Comparison of ENCODE assay signal across 13 cellular contexts in the genomic region with DNA sequence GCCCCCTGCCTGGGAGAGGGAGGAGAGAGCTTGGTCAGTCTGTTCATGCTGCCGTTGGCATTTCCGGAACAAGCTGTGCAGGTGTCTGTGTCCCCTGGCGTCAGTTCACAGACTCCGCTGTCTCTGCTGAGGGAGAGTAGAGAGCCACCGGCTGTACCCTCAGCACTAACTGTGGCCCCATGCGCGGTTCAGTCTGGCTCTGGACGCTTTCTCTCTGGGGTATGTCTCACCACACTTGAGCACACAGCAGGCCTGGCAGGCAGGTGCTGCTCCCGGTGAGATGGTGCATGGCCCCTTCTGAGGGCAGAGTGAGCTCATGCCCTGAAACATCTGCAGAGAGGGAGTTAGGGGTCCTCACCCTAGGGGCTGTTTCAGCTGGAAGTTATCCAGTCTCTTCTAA. TPM values are rescaled to one million over a fixed set of nuclear protein-coding genes. Genes with fewer than 3 reads are reported as not detected.
"Had no signal": no experiment of that assay in that cellular context is flagged by ENCODE, and none has a peak within 500 bp of the region (broad histone marks: within the 10 kb centered on the region; RNA-seq: fewer than 3 reads in every experiment).

No MANE protein-coding gene starts in this region.

- H3K36me3 Mint-ChIP-seq: activated naive CD8-positive, alpha-beta T cell treated with anti-CD3 and anti-CD28 coated beads, Interleukin-2, amount 10 ng/mL, durations not matched to agents 7 days and 5 days; mesothelial cell of epicardium; stimulated activated memory B cell treated with anti-CD40 and anti-IgM and Interleukin-4, amounts not matched to agents 10 μg/mL and 1 μg/mL and 100 μg/mL, for 72 hours had no signal

- H3K27ac Mint-ChIP-seq: activated CD4-positive, alpha-beta T cell treated with anti-CD3 and anti-CD28 coated beads, Interleukin-2, amount 10 ng/mL, durations not matched to agents 7 days and 5 days; activated naive CD8-positive, alpha-beta T cell treated with anti-CD3 and anti-CD28 coated beads, Interleukin-2, amount 10 ng/mL, durations not matched to agents 7 days and 5 days; immature natural killer cell; mesothelial cell of epicardium; stimulated activated memory B cell treated with anti-CD40 and anti-IgM and Interleukin-4, amounts not matched to agents 10 μg/mL and 1 μg/mL and 100 μg/mL, for 72 hours had no signal

- H3K4me1 ChIP-seq: foreskin keratinocyte, lower lobe of right lung, tibial artery, vagina had no signal

- H3K36me3 ChIP-seq: lower lobe of right lung, tibial artery, vagina had no signal

- H3K9me3 ChIP-seq: lower lobe of right lung, tibial artery, vagina had no signal

- H3K4me1 Mint-ChIP-seq: immature natural killer cell; mesothelial cell of epicardium; stimulated activated memory B cell treated with anti-CD40 and anti-IgM and Interleukin-4, amounts not matched to agents 10 μg/mL and 1 μg/mL and 100 μg/mL, for 72 hours had no signal

- H3K27me3 Mint-ChIP-seq: activated CD4-positive, alpha-beta T cell treated with anti-CD3 and anti-CD28 coated beads, Interleukin-2, amount 10 ng/mL, durations not matched to agents 7 days and 5 days; activated naive CD8-positive, alpha-beta T cell treated with anti-CD3 and anti-CD28 coated beads, Interleukin-2, amount 10 ng/mL, durations not matched to agents 7 days and 5 days had no signal

- ATAC-seq: foreskin keratinocyte; stimulated activated memory B cell treated with anti-CD40 and anti-IgM and Interleukin-4, amounts not matched to agents 10 μg/mL and 1 μg/mL and 100 μg/mL, for 72 hours had no signal

- H3K27me3 ChIP-seq: vagina had no signal

- H3K4me3 ChIP-seq: lower lobe of right lung, tibial artery, vagina had no signal

- H3K4me3 Mint-ChIP-seq: activated CD4-positive, alpha-beta T cell treated with anti-CD3 and anti-CD28 coated beads, Interleukin-2, amount 10 ng/mL, durations not matched to agents 7 days and 5 days; activated naive CD8-positive, alpha-beta T cell treated with anti-CD3 and anti-CD28 coated beads, Interleukin-2, amount 10 ng/mL, durations not matched to agents 7 days and 5 days; immature natural killer cell; mesothelial cell of epicardium; stimulated activated memory B cell treated with anti-CD40 and anti-IgM and Interleukin-4, amounts not matched to agents 10 μg/mL and 1 μg/mL and 100 μg/mL, for 72 hours had no signal

- H3K27ac ChIP-seq: foreskin keratinocyte, lower lobe of right lung, tibial artery, vagina had no signal

- H3K9me3 Mint-ChIP-seq: activated CD4-positive, alpha-beta T cell treated with anti-CD3 and anti-CD28 coated beads, Interleukin-2, amount 10 ng/mL, durations not matched to agents 7 days and 5 days; immature natural killer cell; mesothelial cell of epicardium; stimulated activated memory B cell treated with anti-CD40 and anti-IgM and Interleukin-4, amounts not matched to agents 10 μg/mL and 1 μg/mL and 100 μg/mL, for 72 hours had no signal

- DNase-seq: activated CD4-positive, alpha-beta T cell treated with anti-CD3 and anti-CD28 coated beads, Interleukin-2, amount 10 ng/mL, durations not matched to agents 7 days and 5 days; activated CD4-positive, CD25-positive, alpha-beta regulatory T cell; activated naive CD8-positive, alpha-beta T cell treated with anti-CD3 and anti-CD28 coated beads, Interleukin-2, amount 10 ng/mL, durations not matched to agents 7 days and 5 days; effector CD8-positive, alpha-beta T cell; foreskin keratinocyte; head of caudate nucleus; immature natural killer cell; lower lobe of right lung; tibial artery had no signal

RNA-seq across cellular contexts. Expression of gene TLR5, which starts 60.0 kb away (rescaled TPM):
- total RNA-seq: osteocyte had no signal
